Comparison of ENCODE assay signal across 8 cellular contexts in the genomic region with DNA sequence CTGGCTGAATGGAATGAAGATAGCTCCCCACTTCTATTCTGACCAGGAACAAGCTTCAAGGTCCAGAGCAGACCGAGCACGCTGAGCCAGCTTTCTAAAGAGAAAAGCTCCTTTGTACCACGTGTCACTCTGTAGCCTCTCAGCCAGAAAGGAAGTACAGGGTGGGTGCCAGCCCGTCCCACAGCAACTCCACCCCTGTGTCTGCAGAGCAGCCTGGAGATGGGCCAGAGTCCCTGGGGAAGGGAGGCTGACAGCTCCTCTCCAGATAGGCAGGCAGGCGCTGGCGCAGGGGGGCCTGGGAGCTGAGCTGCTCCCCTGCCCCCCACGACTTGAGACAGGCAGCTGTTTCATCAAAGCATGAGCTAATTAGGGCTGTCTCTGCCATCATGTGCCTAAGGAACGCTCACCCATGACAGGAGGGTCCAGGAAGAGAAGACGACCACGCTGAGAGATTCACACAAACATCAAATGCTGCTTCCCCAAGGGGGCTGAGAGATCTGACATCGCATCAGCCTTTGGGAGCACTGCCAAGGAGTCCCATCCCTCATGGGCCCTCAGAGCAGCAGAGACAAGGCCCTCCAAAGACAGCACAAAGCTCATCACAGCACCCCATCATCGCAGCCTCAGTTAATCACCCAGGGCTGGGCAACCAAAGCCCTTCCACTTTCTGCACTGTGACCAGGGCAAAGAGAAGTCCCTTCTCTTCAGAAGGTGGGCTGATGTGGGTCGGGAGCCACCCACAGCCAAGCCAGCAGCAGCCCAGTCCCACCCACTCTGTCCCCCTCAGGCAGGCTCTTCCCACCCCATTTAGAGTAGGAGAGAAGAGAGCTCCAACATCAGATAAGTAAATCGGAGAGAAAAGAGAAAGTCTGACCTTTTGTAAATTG.
DNase-seq lines count a peak whose midpoint lies in the region; ATAC-seq and TF ChIP-seq lines count a peak whose summit lies in the region.

No MANE protein-coding gene starts in this region.

- TF ChIP-seq CTCF in coronary artery (IDR thresholded peaks at IDR 0.05) (no peak), lower leg skin (IDR thresholded peaks at IDR 0.05) (no peak)

- 29 to 37% methylated on average over 10 to 12 of the region's 14 CpGs for WGBS in lower leg skin, 2 donors

- H3K27ac ChIP-seq in coronary artery (peak overlapping the region; percentile 62 to 80), substantia nigra (ENCODE audit: low read depth, low read length, poor library complexity, severe bottlenecking) (peak overlapping the region; percentile 88)

- no peak for TF ChIP-seq POLR2A in lower leg skin (IDR thresholded peaks at IDR 0.05)

- ATAC-seq in HG03097 (IDR thresholded peaks at IDR 0.05; ENCODE audit: low FRiP score, unreplicated experiment) (peak; percentile 87), GM21723 (IDR thresholded peaks at IDR 0.05; ENCODE audit: unreplicated experiment) (no peak), GM19463 (IDR thresholded peaks at IDR 0.05; ENCODE audit: unreplicated experiment) (no peak)

- no peak overlapping the region for H3K4me3 ChIP-seq in coronary artery
- no peak overlapping the region for H3K4me3 ChIP-seq in lower leg skin (ENCODE audit: low read depth, poor library complexity, severe bottlenecking)

- DNase-seq in GM03348 (ENCODE audit: low spot score) = peak; percentile 90
- peak; percentile 91 for DNase-seq in NCI-H82 treated with DMSO at 0.1 percent for 48 hours (lab: John Stamatoyannopoulos, UW; ENCODE audit: unreplicated experiment)
- DNase-seq in coronary artery (ENCODE audit: low spot score) = peak; percentile 84
- DNase-seq in lower leg skin (ENCODE audit: low spot score in 2 of 2) = peak; percentile 85 to 96
- DNase-seq in substantia nigra (lab: John Stamatoyannopoulos, UW) = peak in 48 of 49 donors; percentile 40 to 95 (median 80)

- intact Hi-C loops in lower leg skin (cut with DNase I; ENCODE audit: low total_unique reads) = no loop called here
